ENCODE assay signal across 16 cellular contexts in genomic region chr15:29853211-29853987, GRCh38. TPM values are rescaled to one million over a fixed set of nuclear protein-coding genes. Genes with fewer than 3 reads are reported as not detected.
DNase-seq lines count a peak whose midpoint lies in the region; ATAC-seq and TF ChIP-seq lines count a peak whose summit lies in the region.
"Had no signal": no experiment of that assay in that cellular context is flagged by ENCODE, and none has a peak within 500 bp of the region (broad histone marks: within the 10 kb centered on the region; RNA-seq: fewer than 3 reads in every experiment).

No MANE protein-coding gene starts in this region.

- ATAC-seq in RWPE2 (ENCODE audit: low read depth), result no peak
- no peak for ATAC-seq in natural killer cell
- ATAC-seq in T-helper 17 cell, result no peak
- ATAC-seq in HG03439 (IDR thresholded peaks at IDR 0.05; ENCODE audit: unreplicated experiment), result no peak

- H3K27me3 ChIP-seq in RWPE2 (ENCODE audit: insufficient read depth, poor library complexity, severe bottlenecking), result no peaks in the 10 kb centered on the region

- no peak overlapping the region for H3K27ac Mint-ChIP-seq in natural killer cell
- no peak overlapping the region for H3K27ac Mint-ChIP-seq in T-helper 17 cell
- H3K27ac Mint-ChIP-seq: B cell; CD4-positive, CD25-positive, alpha-beta regulatory T cell; CD8-positive, alpha-beta memory T cell had no signal

- H3K4me3 ChIP-seq in HEK293 (ENCODE audit: low read depth, low read length) (no peak overlapping the region), RWPE2 (ENCODE audit: severe bottlenecking) (no peak overlapping the region), fibroblast of villous mesenchyme (ENCODE audit: low read depth, low read length) (no peak overlapping the region)
- H3K4me3 ChIP-seq: BLaER1 treated with 17β-estradiol and CSF1 and Interleukin-3, amounts not matched to agents 10 nM and 100 nM; HAP-1 had no signal

- no peaks in the 10 kb centered on the region for H3K9me3 ChIP-seq in HEK293 (ENCODE audit: control insufficient read depth, insufficient read depth, low read depth, low read length)
- H3K9me3 ChIP-seq in RWPE2 (ENCODE audit: severe bottlenecking), result peaks cover 6% of the 10 kb centered on the region
- no peaks in the 10 kb centered on the region for H3K9me3 ChIP-seq in T-helper 17 cell (ENCODE audit: control insufficient read depth, low read length, poor library complexity, severe bottlenecking)
- H3K9me3 ChIP-seq: HAP-1 had no signal

- CTCF ChIA-PET in HEK293 (lab: Yijun Ruan, JAX), result no interaction called here

- peaks cover 0 to 2% of the 10 kb centered on the region in 2 donors for H3K27me3 Mint-ChIP-seq in natural killer cell (ENCODE audit: low read depth in 2 of 2)
- no peaks in the 10 kb centered on the region for H3K27me3 Mint-ChIP-seq in T-helper 17 cell
- H3K27me3 Mint-ChIP-seq: CD4-positive, CD25-positive, alpha-beta regulatory T cell had no signal

- H3K4me1 Mint-ChIP-seq in natural killer cell (no peaks in the 10 kb centered on the region), T-helper 17 cell (no peaks in the 10 kb centered on the region)
- H3K4me1 Mint-ChIP-seq: B cell; CD4-positive, CD25-positive, alpha-beta regulatory T cell; CD8-positive, alpha-beta memory T cell had no signal

- POLR2A ChIA-PET in HEK293 (lab: Yijun Ruan, JAX), result no interaction called here

- H3K27ac ChIP-seq in HEK293 (ENCODE audit: extremely low read depth, low read depth, low read length) (no peak overlapping the region), RWPE2 (ENCODE audit: poor library complexity, severe bottlenecking) (peak overlapping the region; percentile 55)
- H3K27ac ChIP-seq: BLaER1 treated with 17β-estradiol and CSF1 and Interleukin-3, amounts not matched to agents 10 nM and 100 nM had no signal

- no peaks in the 10 kb centered on the region for H3K9me3 Mint-ChIP-seq in natural killer cell

- H3K36me3 Mint-ChIP-seq in natural killer cell (no peaks in the 10 kb centered on the region), T-helper 17 cell (ENCODE audit: low read depth) (no peaks in the 10 kb centered on the region)
- H3K36me3 Mint-ChIP-seq: CD4-positive, CD25-positive, alpha-beta regulatory T cell; CD8-positive, alpha-beta memory T cell had no signal

- H3K4me1 ChIP-seq in HEK293 (ENCODE audit: control insufficient read depth, insufficient read depth, low read length) (no peaks in the 10 kb centered on the region), RWPE2 (ENCODE audit: insufficient read depth, poor library complexity, severe bottlenecking) (peaks cover 21% of the 10 kb centered on the region)
- H3K4me1 ChIP-seq: HAP-1 had no signal

- H3K36me3 ChIP-seq in HEK293 (ENCODE audit: control insufficient read depth in 2 of 2, insufficient read depth in 1 of 2, low read length in 2 of 2) (no peaks in the 10 kb centered on the region), RWPE2 (ENCODE audit: low read depth) (no peaks in the 10 kb centered on the region)
- H3K36me3 ChIP-seq: BLaER1 treated with 17β-estradiol and CSF1 and Interleukin-3, amounts not matched to agents 10 nM and 100 nM; HAP-1 had no signal

- intact Hi-C loops in natural killer cell (cut with micrococcal nuclease), result no loop called here

- H3K4me3 Mint-ChIP-seq in natural killer cell (no peak overlapping the region), T-helper 17 cell (no peak overlapping the region)
- H3K4me3 Mint-ChIP-seq: B cell; CD4-positive, CD25-positive, alpha-beta regulatory T cell; CD8-positive, alpha-beta memory T cell had no signal

- TF ChIP-seq CTCF in HEK293 (tag by site-specific recombination; IDR thresholded peaks at IDR 0.05) (no peak), RWPE2 (IDR thresholded peaks at IDR 0.05; ENCODE audit: poor library complexity, severe bottlenecking) (no peak), fibroblast of villous mesenchyme (IDR thresholded peaks at IDR 0.05; ENCODE audit: insufficient read depth, low read depth, low read length) (no peak), natural killer cell (IDR thresholded peaks at IDR 0.05) (no peak)

- no peak for DNase-seq in RWPE2 (ENCODE audit: low spot score)
- peak; percentile 50 for DNase-seq in fibroblast of villous mesenchyme (ENCODE audit: low read depth)
- no peak for DNase-seq in natural killer cell
- no peak for DNase-seq in T-helper 17 cell
- DNase-seq: CD4-positive, CD25-positive, alpha-beta regulatory T cell; CD8-positive, alpha-beta memory T cell; COR-L47; DMS 273 treated with DMSO at 0.1 percent for 48 hours; DMS53; DND-41; IMR-90 had no signal

TF ChIP-seq in HEK293, 187 proteins besides CTCF, POLR2A, EP300 and RAD21:
- TF ChIP-seq ZNF529 (tag by site-specific recombination; IDR thresholded peaks at IDR 0.05; ENCODE audit: insufficient replicate concordance) (no peak), PRDM6 (tag by site-specific recombination; IDR thresholded peaks at IDR 0.05) (0 out of 2 replicates have a peak, but pooled peaks have one; percentile 11)
TF ChIP-seq in HEK293: peak in this region for 1.

RNA-seq across cellular contexts. Expression of gene TJP1, which starts 31.1 kb away (rescaled TPM):
- 79.2 and 103 TPM in 2 replicates for total RNA-seq in fibroblast of villous mesenchyme
- total RNA-seq in natural killer cell, result not detected
- total RNA-seq in T-helper 17 cell, result under 1 TPM in 1 of 2 donors, not detected in 1; 0.16 TPM
- total RNA-seq: CD4-positive, CD25-positive, alpha-beta regulatory T cell; CD8-positive, alpha-beta memory T cell had no signal

Comparison
In these comparisons a context has a peak if more than half of its experiments do, and no peak if none do; other contexts are left out.
1. RNA of gene TJP1, which starts 31.1 kb away (total RNA-seq): 79.2 to 103 TPM in fibroblast of villous mesenchyme; 0.16 TPM in T-helper 17 cell and not detected in natural killer cell; every median in the first group is over 10 times any median in the second.